8 cellular contexts compared by ENCODE assay signal in the genomic region with DNA sequence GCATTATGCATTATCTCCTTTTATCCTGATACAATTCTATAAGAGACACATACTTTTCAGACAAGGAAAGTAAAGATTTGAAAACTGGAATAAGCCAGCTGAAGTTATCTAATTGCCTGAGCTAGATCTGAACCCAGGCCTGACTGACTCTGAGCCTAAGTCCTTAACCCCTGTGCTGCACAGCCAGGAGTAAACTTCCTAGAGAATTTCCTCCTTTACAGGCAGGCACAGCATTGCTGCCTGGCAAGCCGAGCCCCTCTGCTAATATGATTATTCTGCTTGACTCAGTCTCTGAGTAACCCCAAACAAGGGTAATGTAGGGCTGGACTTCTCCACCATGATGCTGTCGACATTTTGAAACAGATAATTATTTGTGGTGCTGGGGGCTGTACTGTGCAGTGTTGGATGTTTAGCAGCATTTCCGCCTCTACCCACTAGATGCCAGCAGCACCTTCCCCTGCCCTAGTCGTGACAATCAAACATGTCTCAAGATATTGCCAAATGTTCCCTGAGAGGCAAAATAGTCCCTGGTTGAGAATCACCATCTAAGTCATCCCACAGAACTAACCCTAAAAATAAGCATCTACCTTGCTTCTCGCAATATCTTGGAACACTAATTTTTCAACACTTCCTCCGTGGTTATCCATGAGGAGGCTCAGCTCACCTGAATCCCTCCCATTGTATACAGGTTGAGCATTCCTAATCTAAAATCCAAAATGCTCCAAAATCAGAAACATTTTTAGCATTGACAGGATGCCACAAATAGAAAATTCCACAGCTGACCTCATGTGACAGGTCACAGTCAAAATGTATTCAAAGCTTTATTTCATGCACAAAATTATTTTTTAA. TPM values are rescaled to one million over a fixed set of nuclear protein-coding genes. Genes with fewer than 3 reads are reported as not detected.
A peak's percentile ranks its signal among the peaks of the same experiment; 100 is the strongest.
DNase-seq lines count a peak whose midpoint lies in the region; ATAC-seq, FAIRE-seq and TF ChIP-seq lines count a peak whose summit lies in the region.

No MANE protein-coding gene starts in this region.

- H3K4me3 ChIP-seq in bronchial epithelial cell (ENCODE audit: low read depth, low read length) (no peak overlapping the region), lower leg skin (ENCODE audit: low read depth, poor library complexity, severe bottlenecking) (no peak overlapping the region)

- WGBS in lower leg skin, 2 donors: 39 to 50% methylated on average over 6 of the region's 6 CpGs

- POLR2A ChIA-PET in RWPE1 (lab: Yijun Ruan, JAX; ENCODE audit: low non-redundant PET): no interaction called here

- peak; percentile 72 for FAIRE-seq in bronchial epithelial cell (lab: Jason Lieb, UNC)

- H3K27ac ChIP-seq in RWPE1: no peak overlapping the region

- no peak for TF ChIP-seq POLR2A in lower leg skin (IDR thresholded peaks at IDR 0.05)

- peak; percentile 80 for TF ChIP-seq CTCF in RWPE1 (conservative IDR thresholded peaks at IDR 0.05; ENCODE audit: low read depth)
- TF ChIP-seq CTCF in bronchial epithelial cell (IDR thresholded peaks at IDR 0.05; ENCODE audit: insufficient read depth, low read length, severe bottlenecking): peak; percentile 88
- TF ChIP-seq CTCF in lower leg skin (IDR thresholded peaks at IDR 0.05): peak in 1 of 3 donors; percentile 10

- intact Hi-C loops in lower leg skin (cut with DNase I; ENCODE audit: low total_unique reads): no loop called here

- no peaks in the 10 kb centered on the region for H3K4me1 Mint-ChIP-seq in stimulated activated naive CD8-positive, alpha-beta T cell treated with anti-CD3 and anti-CD28 coated beads, Interleukin-15, amount 100 ng/mL, for 72 hours

- DNase-seq in stimulated activated naive CD4-positive, alpha-beta T cell (lab: John Stamatoyannopoulos, UW): peak in 4 of 6 experiments; percentile 5 to 44 (median 24)
- DNase-seq in stimulated activated naive CD4-positive, alpha-beta T cell treated with Interleukin-2 at 50 U/mL for 16 hours (lab: John Stamatoyannopoulos, UW): no peak
- DNase-seq in HPDE6-E6E7 (ENCODE audit: extremely low spot score): peak; percentile 54
- peak; percentile 69 for DNase-seq in RWPE1 (ENCODE audit: low spot score)
- DNase-seq in bronchial epithelial cell (ENCODE audit: low read depth): peak; percentile 70
- peak; percentile 65 for DNase-seq in kidney tubule cell (ENCODE audit: low spot score)
- peak; percentile 30 to 52 for DNase-seq in stimulated activated naive CD8-positive, alpha-beta T cell treated with anti-CD3 and anti-CD28 coated beads, Interleukin-15, amount 100 ng/mL, for 72 hours
- DNase-seq in lower leg skin (ENCODE audit: low spot score in 2 of 2): no peak

- no peak overlapping the region for H3K4me3 Mint-ChIP-seq in stimulated activated naive CD8-positive, alpha-beta T cell treated with anti-CD3 and anti-CD28 coated beads, Interleukin-15, amount 100 ng/mL, for 72 hours

- ATAC-seq in stimulated activated naive CD8-positive, alpha-beta T cell treated with anti-CD3 and anti-CD28 coated beads, Interleukin-15, amount 100 ng/mL, for 72 hours: peak; percentile 92

- H3K36me3 ChIP-seq in bronchial epithelial cell (ENCODE audit: control insufficient read depth, insufficient read depth, low read length): no peaks in the 10 kb centered on the region

- peaks cover 21% of the 10 kb centered on the region for H3K27me3 Mint-ChIP-seq in stimulated activated naive CD8-positive, alpha-beta T cell treated with anti-CD3 and anti-CD28 coated beads, Interleukin-15, amount 100 ng/mL, for 72 hours

- H3K27me3 ChIP-seq in bronchial epithelial cell (ENCODE audit: control insufficient read depth, insufficient read depth, low read length): no peaks in the 10 kb centered on the region

- H3K9me3 Mint-ChIP-seq in stimulated activated naive CD8-positive, alpha-beta T cell treated with anti-CD3 and anti-CD28 coated beads, Interleukin-15, amount 100 ng/mL, for 72 hours: peaks cover 0 to 4% of the 10 kb centered on the region in 2 donors

- no peak overlapping the region for H3K27ac Mint-ChIP-seq in stimulated activated naive CD8-positive, alpha-beta T cell treated with anti-CD3 and anti-CD28 coated beads, Interleukin-15, amount 100 ng/mL, for 72 hours

- CTCF ChIA-PET in RWPE1 (lab: Yijun Ruan, JAX): interaction anchor here (0.7 to 0.9 kb wide), 5 partner anchors 36 to 178 kb away, joined by 3 to 4 read pairs (median 3); no protein-coding TSS in a partner anchor

RNA-seq across cellular contexts. Expression of gene CAMK1G, which starts 18.5 kb away (rescaled TPM):
- not detected in 2 replicates for total RNA-seq in bronchial epithelial cell
- 1 to 10 TPM in 1 of 4 donors, not detected in 3; 1.8 TPM for total RNA-seq in lower leg skin

RNA-seq across cellular contexts. Expression of gene LAMB3, which starts 50.2 kb away (rescaled TPM):
- 1,162 and 3,106 TPM in 2 replicates for total RNA-seq in bronchial epithelial cell
- 100 to 1,000 TPM in 3 of 4 donors, 10 to 100 TPM in 1; 70.0 to 181 (median 123) TPM for total RNA-seq in lower leg skin

Comparison
In these comparisons a context has a peak if more than half of its experiments do, and no peak if none do; other contexts are left out.
1. DNase-seq: peak in stimulated activated naive CD4-positive, alpha-beta T cell (4 of 6), HPDE6-E6E7 (single experiment), RWPE1 (single experiment), bronchial epithelial cell (single experiment), kidney tubule cell (single experiment) and stimulated activated naive CD8-positive, alpha-beta T cell treated with anti-CD3 and anti-CD28 coated beads, Interleukin-15, amount 100 ng/mL, for 72 hours (2 of 2); none in stimulated activated naive CD4-positive, alpha-beta T cell treated with Interleukin-2 at 50 U/mL for 16 hours (single experiment) and lower leg skin (0 of 2).